39 cellular contexts compared by ENCODE assay signal in genomic region chr13:37751025-37751424, GRCh38.
"Had no signal": no experiment of that assay in that cellular context is flagged by ENCODE, and none has a peak within 500 bp of the region (broad histone marks: within the 10 kb centered on the region; RNA-seq: fewer than 3 reads in every experiment).

No MANE protein-coding gene starts in this region.

- H3K9me3 ChIP-seq: adrenal gland, body of pancreas, breast epithelium had no signal

- H3K27ac Mint-ChIP-seq: activated naive CD4-positive, alpha-beta T cell treated with anti-CD3 and anti-CD28 coated beads for 36 hours; activated naive CD4-positive, alpha-beta T cell treated with anti-CD3 and anti-CD28 coated beads, Interleukin-2, amount 10 ng/mL, durations not matched to agents 7 days and 5 days; activated naive CD4-positive, alpha-beta T cell treated with anti-CD3 and anti-CD28 coated beads, Interleukin-2, amount 50 U/mL, for 24 hours; activated naive CD4-positive, alpha-beta T cell treated with anti-CD3 and anti-CD28 coated beads, Interleukin-2, amount 50 U/mL, for 72 hours; activated naive CD8-positive, alpha-beta T cell; activated naive CD8-positive, alpha-beta T cell treated with anti-CD3 and anti-CD28 coated beads for 36 hours; activated naive CD8-positive, alpha-beta T cell treated with anti-CD3 and anti-CD28 coated beads, Interleukin-2, amount 10 ng/mL, durations not matched to agents 7 days and 5 days; activated naive CD8-positive, alpha-beta T cell treated with anti-CD3 and anti-CD28 coated beads, Interleukin-2, amount 50 U/mL, for 24 hours; activated T-cell treated with anti-CD3 and anti-CD28 coated beads, Interleukin-2, amount 50 U/mL, for 24 hours; activated T-cell treated with anti-CD3 and anti-CD28 coated beads, Interleukin-2, amount 50 U/mL, for 72 hours; activated T-helper 1 cell treated with anti-CD3 and anti-CD28 coated beads, Interleukin-12 subunit alpha, Interleukin-12 subunit beta, Interleukin-2, Interleukin-4 antibody, amounts not matched to agents 30 ng/mL and 10 ng/mL and 1 ng/mL, durations not matched to agents 14 hours and 24 hours and 36 hours; activated T-helper 17 cell treated with anti-CD3 and anti-CD28 coated beads, Interleukin-2, amount 50 U/mL, for 72 hours; activated T-helper 2 cell treated with anti-CD3 and anti-CD28 coated beads, Interferon-gamma antibody, Interleukin-2, Interleukin-4, amounts not matched to agents 10 μg/mL and 5 μg/mL and 100 μg/mL, durations not matched to agents 14 hours and 24 hours and 36 hours had no signal

- H3K4me3 Mint-ChIP-seq: activated naive CD4-positive, alpha-beta T cell treated with anti-CD3 and anti-CD28 coated beads for 36 hours; activated naive CD4-positive, alpha-beta T cell treated with anti-CD3 and anti-CD28 coated beads, Interleukin-2, amount 10 ng/mL, durations not matched to agents 7 days and 5 days; activated naive CD4-positive, alpha-beta T cell treated with anti-CD3 and anti-CD28 coated beads, Interleukin-2, amount 50 U/mL, for 24 hours; activated naive CD8-positive, alpha-beta T cell; activated naive CD8-positive, alpha-beta T cell treated with anti-CD3 and anti-CD28 coated beads for 36 hours; activated naive CD8-positive, alpha-beta T cell treated with anti-CD3 and anti-CD28 coated beads, Interleukin-2, amount 10 ng/mL, durations not matched to agents 7 days and 5 days; activated naive CD8-positive, alpha-beta T cell treated with anti-CD3 and anti-CD28 coated beads, Interleukin-2, amount 50 U/mL, for 24 hours; activated T-cell treated with anti-CD3 and anti-CD28 coated beads, Interleukin-2, amount 50 U/mL, for 24 hours; activated T-cell treated with anti-CD3 and anti-CD28 coated beads, Interleukin-2, amount 50 U/mL, for 4 hours; activated T-cell treated with anti-CD3 and anti-CD28 coated beads, Interleukin-2, amount 50 U/mL, for 72 hours; activated T-helper 1 cell treated with anti-CD3 and anti-CD28 coated beads, Interleukin-12 subunit alpha, Interleukin-12 subunit beta, Interleukin-2, Interleukin-4 antibody, amounts not matched to agents 30 ng/mL and 10 ng/mL and 1 ng/mL, durations not matched to agents 14 hours and 24 hours and 36 hours; activated T-helper 17 cell treated with anti-CD3 and anti-CD28 coated beads, Interleukin-2, amount 50 U/mL, for 72 hours; brain; central memory CD8-positive, alpha-beta T cell had no signal

- H3K4me1 ChIP-seq: adrenal gland, body of pancreas, breast epithelium had no signal

- ATAC-seq: activated naive CD4-positive, alpha-beta T cell treated with anti-CD3 and anti-CD28 coated beads, Interleukin-2, amount 50 U/mL, for 72 hours; activated naive CD8-positive, alpha-beta T cell treated with anti-CD3 and anti-CD28 coated beads, Interleukin-2, amount 50 U/mL, for 24 hours; activated T-cell treated with anti-CD3 and anti-CD28 coated beads, Interleukin-2, amount 50 U/mL, for 4 hours; activated T-cell treated with anti-CD3 and anti-CD28 coated beads, Interleukin-2, amount 50 U/mL, for 72 hours; activated T-helper 17 cell treated with anti-CD3 and anti-CD28 coated beads, Interleukin-2, amount 50 U/mL, for 72 hours; body of pancreas had no signal

- H3K4me3 ChIP-seq: adrenal gland, body of pancreas, breast epithelium, cardiac muscle cell had no signal

- H3K4me1 Mint-ChIP-seq: activated naive CD4-positive, alpha-beta T cell treated with anti-CD3 and anti-CD28 coated beads, Interleukin-2, amount 10 ng/mL, durations not matched to agents 7 days and 5 days; activated naive CD4-positive, alpha-beta T cell treated with anti-CD3 and anti-CD28 coated beads, Interleukin-2, amount 50 U/mL, for 24 hours; activated naive CD8-positive, alpha-beta T cell treated with anti-CD3 and anti-CD28 coated beads for 36 hours; activated naive CD8-positive, alpha-beta T cell treated with anti-CD3 and anti-CD28 coated beads, Interleukin-2, amount 10 ng/mL, durations not matched to agents 7 days and 5 days; activated naive CD8-positive, alpha-beta T cell treated with anti-CD3 and anti-CD28 coated beads, Interleukin-2, amount 50 U/mL, for 24 hours; activated T-helper 17 cell treated with anti-CD3 and anti-CD28 coated beads, Interleukin-2, amount 50 U/mL, for 72 hours; central memory CD8-positive, alpha-beta T cell had no signal

- H3K27ac ChIP-seq: adrenal gland, body of pancreas, brain microvascular endothelial cell, breast epithelium, cardiac muscle cell had no signal

- H3K36me3 ChIP-seq: adrenal gland, breast epithelium, cardiac muscle cell had no signal

- H3K36me3 Mint-ChIP-seq: activated naive CD4-positive, alpha-beta T cell treated with anti-CD3 and anti-CD28 coated beads, Interleukin-2, amount 10 ng/mL, durations not matched to agents 7 days and 5 days; activated naive CD4-positive, alpha-beta T cell treated with anti-CD3 and anti-CD28 coated beads, Interleukin-2, amount 50 U/mL, for 24 hours; activated naive CD4-positive, alpha-beta T cell treated with anti-CD3 and anti-CD28 coated beads, Interleukin-2, amount 50 U/mL, for 72 hours; activated naive CD8-positive, alpha-beta T cell; activated naive CD8-positive, alpha-beta T cell treated with anti-CD3 and anti-CD28 coated beads for 36 hours; activated naive CD8-positive, alpha-beta T cell treated with anti-CD3 and anti-CD28 coated beads, Interleukin-2, amount 10 ng/mL, durations not matched to agents 7 days and 5 days had no signal

- H3K27me3 ChIP-seq: adrenal gland, body of pancreas, brain microvascular endothelial cell, breast epithelium, cardiac muscle cell had no signal

- FAIRE-seq: astrocyte, bronchial epithelial cell had no signal

- H3K9me3 Mint-ChIP-seq: activated naive CD4-positive, alpha-beta T cell treated with anti-CD3 and anti-CD28 coated beads for 36 hours; activated naive CD4-positive, alpha-beta T cell treated with anti-CD3 and anti-CD28 coated beads, Interleukin-2, amount 10 ng/mL, durations not matched to agents 7 days and 5 days; activated naive CD4-positive, alpha-beta T cell treated with anti-CD3 and anti-CD28 coated beads, Interleukin-2, amount 50 U/mL, for 24 hours; activated naive CD8-positive, alpha-beta T cell treated with anti-CD3 and anti-CD28 coated beads for 36 hours; activated naive CD8-positive, alpha-beta T cell treated with anti-CD3 and anti-CD28 coated beads, Interleukin-2, amount 10 ng/mL, durations not matched to agents 7 days and 5 days; activated naive CD8-positive, alpha-beta T cell treated with anti-CD3 and anti-CD28 coated beads, Interleukin-2, amount 50 U/mL, for 24 hours; activated T-cell treated with anti-CD3 and anti-CD28 coated beads, Interleukin-2, amount 50 U/mL, for 24 hours; activated T-cell treated with anti-CD3 and anti-CD28 coated beads, Interleukin-2, amount 50 U/mL, for 4 hours; activated T-helper 17 cell treated with anti-CD3 and anti-CD28 coated beads, Interleukin-2, amount 50 U/mL, for 72 hours; brain had no signal

- DNase-seq: activated effector memory CD4-positive, alpha-beta T cell treated with anti-CD3 and anti-CD28 coated beads, Interleukin-2, amount 50 U/mL, for 16 hours; activated effector memory CD4-positive, alpha-beta T cell treated with Interleukin-2 at 50 U/mL for 16 hours; activated gamma-delta T cell; activated gamma-delta T cell treated with Interleukin-2 at 50 U/mL for 16 hours; activated naive CD4-positive, alpha-beta T cell; activated naive CD4-positive, alpha-beta T cell treated with anti-CD3 and anti-CD28 coated beads for 36 hours; activated naive CD4-positive, alpha-beta T cell treated with anti-CD3 and anti-CD28 coated beads, Interleukin-2, amount 10 ng/mL, durations not matched to agents 7 days and 5 days; activated naive CD4-positive, alpha-beta T cell treated with anti-CD3 and anti-CD28 coated beads, Interleukin-2, amount 50 U/mL, for 16 hours; activated naive CD4-positive, alpha-beta T cell treated with Interleukin-2 at 50 U/mL for 16 hours; activated naive CD8-positive, alpha-beta T cell treated with anti-CD3 and anti-CD28 coated beads for 36 hours; activated naive CD8-positive, alpha-beta T cell treated with anti-CD3 and anti-CD28 coated beads, Interleukin-2, amount 10 ng/mL, durations not matched to agents 7 days and 5 days; activated naive CD8-positive, alpha-beta T cell treated with anti-CD3 and anti-CD28 coated beads, Interleukin-2, amount 50 U/mL, for 24 hours; activated T-cell treated with anti-CD3 and anti-CD28 coated beads, Interleukin-2, amount 50 U/mL, for 1 hour; activated T-cell treated with anti-CD3 and anti-CD28 coated beads, Interleukin-2, amount 50 U/mL, for 24 hours; activated T-cell treated with anti-CD3 and anti-CD28 coated beads, Interleukin-2, amount 50 U/mL, for 4 hours; activated T-cell treated with anti-CD3 and anti-CD28 coated beads, Interleukin-2, amount 50 U/mL, for 48 hours; activated T-cell treated with anti-CD3 and anti-CD28 coated beads, Interleukin-2, amount 50 U/mL, for 72 hours; adrenal gland; amniotic stem cell; amygdala; anterior cingulate cortex; aorta; body of pancreas; brain microvascular endothelial cell; caudate nucleus; central memory CD4-positive, alpha-beta T cell; cerebellar nuclear complex had no signal

- H3K27me3 Mint-ChIP-seq: activated naive CD4-positive, alpha-beta T cell treated with anti-CD3 and anti-CD28 coated beads, Interleukin-2, amount 10 ng/mL, durations not matched to agents 7 days and 5 days; activated naive CD4-positive, alpha-beta T cell treated with anti-CD3 and anti-CD28 coated beads, Interleukin-2, amount 50 U/mL, for 24 hours; activated naive CD8-positive, alpha-beta T cell; activated naive CD8-positive, alpha-beta T cell treated with anti-CD3 and anti-CD28 coated beads for 36 hours; activated naive CD8-positive, alpha-beta T cell treated with anti-CD3 and anti-CD28 coated beads, Interleukin-2, amount 10 ng/mL, durations not matched to agents 7 days and 5 days; activated naive CD8-positive, alpha-beta T cell treated with anti-CD3 and anti-CD28 coated beads, Interleukin-2, amount 50 U/mL, for 24 hours; activated T-cell treated with anti-CD3 and anti-CD28 coated beads, Interleukin-2, amount 50 U/mL, for 24 hours; activated T-helper 17 cell treated with anti-CD3 and anti-CD28 coated beads, Interleukin-2, amount 50 U/mL, for 72 hours; brain; central memory CD8-positive, alpha-beta T cell had no signal
